ENCODE assay signal across 24 cellular contexts in genomic region chrX:85930099-85930498, GRCh38.
DNase-seq lines count a peak whose midpoint lies in the region; ATAC-seq and TF ChIP-seq lines count a peak whose summit lies in the region.
"Had no signal": no experiment of that assay in that cellular context is flagged by ENCODE, and none has a peak within 500 bp of the region (broad histone marks: within the 10 kb centered on the region; RNA-seq: fewer than 3 reads in every experiment).

No MANE protein-coding gene starts in this region.

- no peaks in the 10 kb centered on the region for H3K9me3 ChIP-seq in trophoblast cell (ENCODE audit: insufficient read depth, low read depth, low read length)

- H3K27ac Mint-ChIP-seq in stimulated activated naive B cell treated with anti-CD40 and anti-IgM and Interleukin-4, amounts not matched to agents 10 μg/mL and 1 μg/mL and 100 μg/mL, for 72 hours: no peak overlapping the region
- H3K27ac Mint-ChIP-seq: HFFc6, IgD-negative memory B cell had no signal

- H2BK12ac ChIP-seq in trophoblast cell (ENCODE audit: low read length): no peak overlapping the region

- H4K8ac ChIP-seq in trophoblast cell (ENCODE audit: low read depth, low read length): no peak overlapping the region

- no peak overlapping the region for H3K4me3 ChIP-seq in choroid plexus epithelial cell (ENCODE audit: low read depth, low read length)
- no peak overlapping the region for H3K4me3 ChIP-seq in trophoblast cell (ENCODE audit: low read depth, low read length)

- H3K36me3 ChIP-seq in trophoblast cell (ENCODE audit: control insufficient read depth in 1 of 2, insufficient read depth in 2 of 2, low read length in 2 of 2): no peaks in the 10 kb centered on the region

- no peak overlapping the region for H2AFZ ChIP-seq in trophoblast cell (ENCODE audit: insufficient read depth, low read length, poor library complexity)

- H3K4me1 Mint-ChIP-seq in stimulated activated naive B cell treated with anti-CD40 and anti-IgM and Interleukin-4, amounts not matched to agents 10 μg/mL and 1 μg/mL and 100 μg/mL, for 72 hours: peaks cover 0 to 2% of the 10 kb centered on the region in 2 donors
- H3K4me1 Mint-ChIP-seq: IgD-negative memory B cell had no signal

- no peak overlapping the region for H3K4me3 Mint-ChIP-seq in stimulated activated naive B cell treated with anti-CD40 and anti-IgM and Interleukin-4, amounts not matched to agents 10 μg/mL and 1 μg/mL and 100 μg/mL, for 72 hours
- H3K4me3 Mint-ChIP-seq: HFFc6, IgD-negative memory B cell had no signal

- ATAC-seq in left colon (peak; percentile 72), HG02798 (IDR thresholded peaks at IDR 0.05; ENCODE audit: poor library complexity, unreplicated experiment) (no peak)
- no peak for ATAC-seq in stimulated activated naive B cell treated with anti-CD40 and anti-IgM and Interleukin-4, amounts not matched to agents 10 μg/mL and 1 μg/mL and 100 μg/mL, for 72 hours (replicated peaks)
- ATAC-seq: PC-3 had no signal

- no peaks in the 10 kb centered on the region for H3K27me3 Mint-ChIP-seq in stimulated activated naive B cell treated with anti-CD40 and anti-IgM and Interleukin-4, amounts not matched to agents 10 μg/mL and 1 μg/mL and 100 μg/mL, for 72 hours
- H3K27me3 Mint-ChIP-seq: IgD-negative memory B cell had no signal

- H3K18ac ChIP-seq in trophoblast cell (ENCODE audit: low read length): no peak overlapping the region

- H3K4me1 ChIP-seq in trophoblast cell (ENCODE audit: control insufficient read depth in 1 of 2, insufficient read depth in 2 of 2, low read length in 2 of 2): no peaks in the 10 kb centered on the region

- no peaks in the 10 kb centered on the region for H3K27me3 ChIP-seq in trophoblast cell (ENCODE audit: insufficient read depth, low read length)

- no peak for TF ChIP-seq CTCF in choroid plexus epithelial cell (conservative IDR thresholded peaks at IDR 0.05; ENCODE audit: low read depth, low read length)

- H3K23ac ChIP-seq in trophoblast cell (ENCODE audit: low read length): no peak overlapping the region

- H2BK5ac ChIP-seq in trophoblast cell (ENCODE audit: low read depth, low read length, poor library complexity): no peak overlapping the region

- no peak overlapping the region for H4K12ac ChIP-seq in trophoblast cell (ENCODE audit: low read depth, low read length)

- H3K4me2 ChIP-seq in trophoblast cell (ENCODE audit: low read length): no peak overlapping the region

- no peaks in the 10 kb centered on the region for H3K79me1 ChIP-seq in trophoblast cell (ENCODE audit: low read length)

- no peak overlapping the region for H2BK120ac ChIP-seq in trophoblast cell (ENCODE audit: insufficient read depth, low read length, poor library complexity)

- no peaks in the 10 kb centered on the region for H3K9me3 Mint-ChIP-seq in stimulated activated naive B cell treated with anti-CD40 and anti-IgM and Interleukin-4, amounts not matched to agents 10 μg/mL and 1 μg/mL and 100 μg/mL, for 72 hours
- H3K9me3 Mint-ChIP-seq: HFFc6, IgD-negative memory B cell had no signal

- H3K27ac ChIP-seq in trophoblast cell (ENCODE audit: low read depth, low read length): no peak overlapping the region

- no peak overlapping the region for H3K9ac ChIP-seq in trophoblast cell (ENCODE audit: low read length)

- H3K79me2 ChIP-seq in trophoblast cell (ENCODE audit: control insufficient read depth, insufficient read depth, low read length, poor library complexity): no peaks in the 10 kb centered on the region

- intact Hi-C loops in left colon (cut with DNase I, micrococcal nuclease): no loop called here

- DNase-seq in HT-29 (ENCODE audit: low spot score): peak; percentile 2
- DNase-seq in choroid plexus epithelial cell (ENCODE audit: low read depth): peak; percentile 3
- no peak for DNase-seq in left colon
- DNase-seq in trophoblast cell: peak; percentile 16 to 74
- DNase-seq in stimulated activated naive B cell treated with anti-CD40 and anti-IgM and Interleukin-4, amounts not matched to agents 10 μg/mL and 1 μg/mL and 100 μg/mL, for 72 hours: no peak
- DNase-seq in amniotic stem cell (lab: John Stamatoyannopoulos, UW): no peak
- no peak for DNase-seq in HuH-7.5 (ENCODE audit: low spot score)
- DNase-seq: ACHN, C1 segment of cervical spinal cord, GDM1, H7, HFFc6, Kasumi-1, MM.1S, NCI-H1105 treated with DMSO at 0.1 percent for 48 hours, NCI-H1694, NCI-H2081 treated with DMSO at 0.1 percent for 48 hours, NCI-H226, NCI-H524, PC-3, RPMI8226, SHP77 treated with DMSO at 0.1 percent for 48 hours had no signal

- no peak overlapping the region for H4K91ac ChIP-seq in trophoblast cell (ENCODE audit: low read depth, low read length)

- H3K4ac ChIP-seq in trophoblast cell (ENCODE audit: low read depth, low read length): no peak overlapping the region

- no CpG with 5 or more reads among the region's 3 CpGs for WGBS in trophoblast cell (ENCODE audit: extremely low coverage, insufficient coverage, insufficient read length)

- no peak overlapping the region for H2AK5ac ChIP-seq in trophoblast cell (ENCODE audit: low read length)

- H3K36me3 Mint-ChIP-seq in stimulated activated naive B cell treated with anti-CD40 and anti-IgM and Interleukin-4, amounts not matched to agents 10 μg/mL and 1 μg/mL and 100 μg/mL, for 72 hours: peaks cover 3 to 7% of the 10 kb centered on the region in 2 donors

- no peak overlapping the region for H3K14ac ChIP-seq in trophoblast cell (ENCODE audit: low read length)

Comparison
In these comparisons a context has a peak if more than half of its experiments do, and no peak if none do; other contexts are left out.
1. DNase-seq: peak in HT-29 (single experiment), choroid plexus epithelial cell (single experiment) and trophoblast cell (2 of 2); none in left colon (0 of 2), stimulated activated naive B cell treated with anti-CD40 and anti-IgM and Interleukin-4, amounts not matched to agents 10 μg/mL and 1 μg/mL and 100 μg/mL, for 72 hours (single experiment), amniotic stem cell (single experiment) and HuH-7.5 (single experiment).